In genomic region chr11:75582461-75582934, GRCh38 we compare ENCODE assay signal across 8 cellular contexts. TPM values are rescaled to one million over a fixed set of nuclear protein-coding genes. Genes with fewer than 3 reads are reported as not detected.
DNase-seq lines count a peak whose midpoint lies in the region; ATAC-seq and TF ChIP-seq lines count a peak whose summit lies in the region.

No MANE protein-coding gene starts in this region.

- no peaks in the 10 kb centered on the region for H3K79me2 ChIP-seq in neural cell (replicated peaks; ENCODE audit: insufficient read depth, low read length)

- CTCF ChIA-PET in BJ (lab: Yijun Ruan, JAX) = interaction anchor here (1.1 to 1.6 kb wide), 7 partner anchors 10 to 36 kb away, joined by 3 to 5 read pairs (median 3); no protein-coding TSS in a partner anchor

- no peaks in the 10 kb centered on the region for H4K20me1 ChIP-seq in neural cell (ENCODE audit: insufficient read depth)

- no peaks in the 10 kb centered on the region for H3K9me3 Mint-ChIP-seq in endodermal cell

- H3K4me3 ChIP-seq in BJ (ENCODE audit: low read depth, low read length) (peak overlapping the region; percentile 60; the same call in 1 of the 2 replicates), NT2/D1 (ENCODE audit: insufficient read length, low read depth) (peak overlapping the region; percentile 68), endodermal cell (ENCODE audit: low read length) (peak overlapping the region; percentile 80), neural cell (ENCODE audit: low read length) (peak overlapping the region; percentile 78)

- H3K4me3 Mint-ChIP-seq in endodermal cell = peak overlapping the region; percentile 66

- no peak for TF ChIP-seq CTCF in BJ (IDR thresholded peaks at IDR 0.05; ENCODE audit: insufficient read depth, low read depth, low read length)
- TF ChIP-seq CTCF in endodermal cell (conservative IDR thresholded peaks at IDR 0.05) = no peak
- no peak for TF ChIP-seq CTCF in neural cell (IDR thresholded peaks at IDR 0.05; ENCODE audit: poor library complexity, severe bottlenecking)

- TF ChIP-seq RAD21 in neural cell (conservative IDR thresholded peaks at IDR 0.05) = no peak

- no peaks in the 10 kb centered on the region for H3K9me3 ChIP-seq in NT2/D1 (ENCODE audit: insufficient read depth, low read length)
- no peaks in the 10 kb centered on the region for H3K9me3 ChIP-seq in endodermal cell (ENCODE audit: control insufficient read depth, low read length)
- no peaks in the 10 kb centered on the region for H3K9me3 ChIP-seq in neural cell (ENCODE audit: low read length)

- 70% methylated on average over 4 to 5 of the region's 5 CpGs for WGBS in endodermal cell (ENCODE audit: insufficient coverage in 1 of 2, insufficient read length in 1 of 2), 2 experiments

- no peaks in the 10 kb centered on the region for H3K4me1 ChIP-seq in NT2/D1 (ENCODE audit: insufficient read depth, insufficient read length)
- H3K4me1 ChIP-seq in endodermal cell (ENCODE audit: control insufficient read depth, insufficient read depth, low read length) = peaks cover 7% of the 10 kb centered on the region

- no peak for DNase-seq in BJ (ENCODE audit: low read depth)
- DNase-seq in NT2/D1 (ENCODE audit: low read depth, low spot score) = no peak
- DNase-seq in endodermal cell = no peak
- DNase-seq in cerebellar cortex (ENCODE audit: low spot score) = no peak
- no peak for DNase-seq in SHP77 treated with DMSO at 0.1 percent for 48 hours (lab: John Stamatoyannopoulos, UW)

- no peaks in the 10 kb centered on the region for H3K27me3 ChIP-seq in BJ (ENCODE audit: control insufficient read depth, insufficient read depth, low read length)
- H3K27me3 ChIP-seq in NT2/D1 (ENCODE audit: insufficient read depth, insufficient read length) = no peaks in the 10 kb centered on the region
- no peaks in the 10 kb centered on the region for H3K27me3 ChIP-seq in endodermal cell (ENCODE audit: control insufficient read depth, insufficient read depth, low read length, poor library complexity, severe bottlenecking)
- H3K27me3 ChIP-seq in neural cell (ENCODE audit: insufficient read depth, low read depth, low read length) = no peaks in the 10 kb centered on the region

- H3F3A ChIP-seq in neural cell (ENCODE audit: insufficient read depth, low read length, poor library complexity, severe bottlenecking) = peaks cover 3% of the 10 kb centered on the region

- ATAC-seq in HG02970 (IDR thresholded peaks at IDR 0.05; ENCODE audit: low FRiP score, unreplicated experiment) (no peak), GM19467 (IDR thresholded peaks at IDR 0.05; ENCODE audit: unreplicated experiment) (no peak)

- no peak for TF ChIP-seq EP300 in neural cell (conservative IDR thresholded peaks at IDR 0.05; ENCODE audit: poor library complexity, severe bottlenecking)

- no peaks in the 10 kb centered on the region for H3K9me2 ChIP-seq in neural cell (ENCODE audit: insufficient read depth, low read length)

- POLR2A ChIA-PET in BJ (lab: Charles Lee) = interaction anchor here (0.6 to 1.6 kb wide), 2 partner anchors 18 to 158 kb away, joined by 3 to 6 read pairs; no protein-coding TSS in a partner anchor

- peak overlapping the region; percentile 88 for H2AFZ ChIP-seq in neural cell (ENCODE audit: low read depth, low read length)

- peaks cover 6% of the 10 kb centered on the region for H3K27me3 Mint-ChIP-seq in endodermal cell (ENCODE audit: insufficient read depth)

- H3K27ac ChIP-seq in endodermal cell (ENCODE audit: low read depth, low read length) (peak overlapping the region; percentile 94), neural cell (ENCODE audit: low read length) (peak overlapping the region; percentile 90)

- H3K9ac ChIP-seq in NT2/D1 (ENCODE audit: insufficient read length, low read depth) (peak overlapping the region; percentile 80), endodermal cell (ENCODE audit: extremely low read depth, low read length, poor library complexity, severe bottlenecking) (peak overlapping the region; percentile 81), neural cell (ENCODE audit: low read length) (peak overlapping the region; percentile 97)

- peaks cover 11% of the 10 kb centered on the region for H3K4me1 Mint-ChIP-seq in endodermal cell

- H3K36me3 ChIP-seq in BJ (ENCODE audit: control insufficient read depth, insufficient read depth, low read length) = no peaks in the 10 kb centered on the region
- no peaks in the 10 kb centered on the region for H3K36me3 ChIP-seq in NT2/D1 (ENCODE audit: insufficient read depth, insufficient read length, low read length)
- H3K36me3 ChIP-seq in endodermal cell (ENCODE audit: control insufficient read depth, insufficient read depth, low read length) = no peaks in the 10 kb centered on the region
- no peaks in the 10 kb centered on the region for H3K36me3 ChIP-seq in neural cell (ENCODE audit: insufficient read depth, low read length)

- no peaks in the 10 kb centered on the region for H3K36me3 Mint-ChIP-seq in endodermal cell (ENCODE audit: low read depth)

- peak overlapping the region; percentile 90 for H3K27ac Mint-ChIP-seq in endodermal cell

- no peak overlapping the region for H3K4me2 ChIP-seq in neural cell (ENCODE audit: low read length)

TF ChIP-seq in neural cell, 6 proteins besides CTCF, POLR2A, EP300 and RAD21:
- TF ChIP-seq EZH2 (IDR thresholded peaks at IDR 0.05; ENCODE audit: borderline replicate concordance, insufficient read depth, low read length, poor library complexity, severe bottlenecking) (no peak), TAF1 (IDR thresholded peaks at IDR 0.05; ENCODE audit: low read depth) (no peak), SMC3 (conservative IDR thresholded peaks at IDR 0.05; ENCODE audit: poor library complexity) (no peak), POLR2AphosphoS5 (IDR thresholded peaks at IDR 0.05) (no peak), REST (IDR thresholded peaks at IDR 0.05; ENCODE audit: borderline replicate concordance) (no peak), MXI1 (conservative IDR thresholded peaks at IDR 0.05; ENCODE audit: poor library complexity, severe bottlenecking) (no peak)

RNA-seq across cellular contexts. Expression of gene SERPINH1, which starts 20.4 kb away (rescaled TPM):
- polyA plus RNA-seq in BJ (2011; rRNA removed) (1,158 and 1,604 TPM in 2 replicates), neural cell (16.1 and 17.0 TPM in 2 replicates)
- 433 and 530 TPM in 2 replicates for polyA minus RNA-seq in BJ (2011; rRNA and poly(A)+ RNA removed)
- total RNA-seq in endodermal cell = 100 to 1,000 TPM; 414 to 454 TPM
- polyA plus RNA-seq in endodermal cell (2013, experiment 1 of 2) = 364 TPM
- polyA plus RNA-seq in endodermal cell (2013, experiment 2 of 2) = 386 TPM
- polyA minus RNA-seq in neural cell = 4.9 TPM in 2 replicates

RNA-seq across cellular contexts. Expression of gene GDPD5, which starts 56.8 kb away (rescaled TPM):
- polyA plus RNA-seq in BJ (2011; rRNA removed) = 5.0 and 7.7 TPM in 2 replicates
- 12.0 and 14.4 TPM in 2 replicates for polyA minus RNA-seq in BJ (2011; rRNA and poly(A)+ RNA removed)
- total RNA-seq in endodermal cell = 1 to 10 TPM; 3.0 to 8.6 TPM
- 9.4 TPM for polyA plus RNA-seq in endodermal cell (2013, experiment 1 of 2)
- 7.7 TPM for polyA plus RNA-seq in endodermal cell (2013, experiment 2 of 2)
- 19.2 and 32.3 TPM in 2 replicates for polyA plus RNA-seq in neural cell
- polyA minus RNA-seq in neural cell = 36.0 and 45.5 TPM in 2 replicates

Comparison
In these comparisons a context has a peak if more than half of its experiments do, and no peak if none do; other contexts are left out.
1. RNA of gene SERPINH1, which starts 20.4 kb away (polyA plus RNA-seq): 1,158 to 1,604 TPM in BJ; 16.1 to 17.0 TPM in neural cell; every median in the first group is over 10 times any median in the second.
2. Peak in every context shown above with its lines, with median percentiles within 50 percentile points of each other: H3K4me3 ChIP-seq and H3K9ac ChIP-seq.